Comparison of ENCODE assay signal across 1 cellular context in the genomic region with DNA sequence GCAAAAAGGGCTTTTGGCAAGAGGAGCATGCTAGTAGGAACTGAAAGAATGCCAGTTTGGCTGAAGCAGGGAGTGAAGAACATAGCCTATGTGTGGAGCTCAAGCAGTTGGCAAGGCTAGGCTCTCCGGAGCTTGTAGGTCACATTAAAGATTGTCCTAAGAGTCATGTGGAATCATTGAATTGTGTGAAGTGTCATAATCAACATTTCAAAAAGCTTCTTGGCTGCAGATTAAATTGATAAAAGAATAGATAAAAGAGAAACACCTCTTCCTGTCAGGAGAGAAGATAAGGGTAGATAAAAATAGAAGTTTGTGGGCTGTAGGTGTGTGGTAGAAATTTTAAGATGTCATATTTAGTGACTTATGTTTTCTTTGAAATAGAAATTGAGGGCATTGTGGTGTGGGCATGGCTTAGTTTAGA.
TF ChIP-seq lines count a peak whose summit lies in the region.

No MANE protein-coding gene starts in this region.

TF ChIP-seq in GM23338, 12 proteins besides CTCF, POLR2A, EP300 and RAD21 (continued from another document):
- TF ChIP-seq, protein P1, sequence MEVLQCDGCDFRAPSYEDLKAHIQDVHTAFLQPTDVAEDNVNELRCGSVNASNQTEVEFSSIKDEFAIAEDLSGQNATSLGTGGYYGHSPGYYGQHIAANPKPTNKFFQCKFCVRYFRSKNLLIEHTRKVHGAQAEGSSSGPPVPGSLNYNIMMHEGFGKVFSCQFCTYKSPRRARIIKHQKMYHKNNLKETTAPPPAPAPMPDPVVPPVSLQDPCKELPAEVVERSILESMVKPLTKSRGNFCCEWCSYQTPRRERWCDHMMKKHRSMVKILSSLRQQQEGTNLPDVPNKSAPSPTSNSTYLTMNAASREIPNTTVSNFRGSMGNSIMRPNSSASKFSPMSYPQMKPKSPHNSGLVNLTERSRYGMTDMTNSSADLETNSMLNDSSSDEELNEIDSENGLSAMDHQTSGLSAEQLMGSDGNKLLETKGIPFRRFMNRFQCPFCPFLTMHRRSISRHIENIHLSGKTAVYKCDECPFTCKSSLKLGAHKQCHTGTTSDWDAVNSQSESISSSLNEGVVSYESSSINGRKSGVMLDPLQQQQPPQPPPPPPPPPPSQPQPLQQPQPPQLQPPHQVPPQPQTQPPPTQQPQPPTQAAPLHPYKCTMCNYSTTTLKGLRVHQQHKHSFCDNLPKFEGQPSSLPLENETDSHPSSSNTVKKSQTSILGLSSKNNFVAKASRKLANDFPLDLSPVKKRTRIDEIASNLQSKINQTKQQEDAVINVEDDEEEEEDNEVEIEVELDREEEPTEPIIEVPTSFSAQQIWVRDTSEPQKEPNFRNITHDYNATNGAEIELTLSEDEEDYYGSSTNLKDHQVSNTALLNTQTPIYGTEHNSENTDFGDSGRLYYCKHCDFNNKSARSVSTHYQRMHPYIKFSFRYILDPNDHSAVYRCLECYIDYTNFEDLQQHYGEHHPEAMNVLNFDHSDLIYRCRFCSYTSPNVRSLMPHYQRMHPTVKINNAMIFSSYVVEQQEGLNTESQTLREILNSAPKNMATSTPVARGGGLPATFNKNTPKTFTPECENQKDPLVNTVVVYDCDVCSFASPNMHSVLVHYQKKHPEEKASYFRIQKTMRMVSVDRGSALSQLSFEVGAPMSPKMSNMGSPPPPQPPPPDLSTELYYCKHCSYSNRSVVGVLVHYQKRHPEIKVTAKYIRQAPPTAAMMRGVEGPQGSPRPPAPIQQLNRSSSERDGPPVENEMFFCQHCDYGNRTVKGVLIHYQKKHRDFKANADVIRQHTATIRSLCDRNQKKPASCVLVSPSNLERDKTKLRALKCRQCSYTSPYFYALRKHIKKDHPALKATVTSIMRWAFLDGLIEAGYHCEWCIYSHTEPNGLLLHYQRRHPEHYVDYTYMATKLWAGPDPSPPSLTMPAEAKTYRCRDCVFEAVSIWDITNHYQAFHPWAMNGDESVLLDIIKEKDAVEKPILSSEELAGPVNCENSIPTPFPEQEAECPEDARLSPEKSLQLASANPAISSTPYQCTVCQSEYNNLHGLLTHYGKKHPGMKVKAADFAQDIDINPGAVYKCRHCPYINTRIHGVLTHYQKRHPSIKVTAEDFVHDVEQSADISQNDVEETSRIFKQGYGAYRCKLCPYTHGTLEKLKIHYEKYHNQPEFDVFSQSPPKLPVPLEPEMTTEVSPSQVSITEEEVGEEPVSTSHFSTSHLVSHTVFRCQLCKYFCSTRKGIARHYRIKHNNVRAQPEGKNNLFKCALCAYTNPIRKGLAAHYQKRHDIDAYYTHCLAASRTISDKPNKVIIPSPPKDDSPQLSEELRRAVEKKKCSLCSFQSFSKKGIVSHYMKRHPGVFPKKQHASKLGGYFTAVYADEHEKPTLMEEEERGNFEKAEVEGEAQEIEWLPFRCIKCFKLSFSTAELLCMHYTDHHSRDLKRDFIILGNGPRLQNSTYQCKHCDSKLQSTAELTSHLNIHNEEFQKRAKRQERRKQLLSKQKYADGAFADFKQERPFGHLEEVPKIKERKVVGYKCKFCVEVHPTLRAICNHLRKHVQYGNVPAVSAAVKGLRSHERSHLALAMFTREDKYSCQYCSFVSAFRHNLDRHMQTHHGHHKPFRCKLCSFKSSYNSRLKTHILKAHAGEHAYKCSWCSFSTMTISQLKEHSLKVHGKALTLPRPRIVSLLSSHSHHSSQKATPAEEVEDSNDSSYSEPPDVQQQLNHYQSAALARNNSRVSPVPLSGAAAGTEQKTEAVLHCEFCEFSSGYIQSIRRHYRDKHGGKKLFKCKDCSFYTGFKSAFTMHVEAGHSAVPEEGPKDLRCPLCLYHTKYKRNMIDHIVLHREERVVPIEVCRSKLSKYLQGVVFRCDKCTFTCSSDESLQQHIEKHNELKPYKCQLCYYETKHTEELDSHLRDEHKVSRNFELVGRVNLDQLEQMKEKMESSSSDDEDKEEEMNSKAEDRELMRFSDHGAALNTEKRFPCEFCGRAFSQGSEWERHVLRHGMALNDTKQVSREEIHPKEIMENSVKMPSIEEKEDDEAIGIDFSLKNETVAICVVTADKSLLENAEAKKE (CRISPR knock-in tag; IDR thresholded peaks at IDR 0.05) = no peak
- no peak for TF ChIP-seq ZNF114 (CRISPR knock-in tag; IDR thresholded peaks at IDR 0.05)
- no peak for TF ChIP-seq REST (IDR thresholded peaks at IDR 0.05; ENCODE audit: unreplicated experiment)
- TF ChIP-seq EZH2 (IDR thresholded peaks at IDR 0.05; ENCODE audit: low read depth, unreplicated experiment) = no peak
- no peak for TF ChIP-seq JUNB (IDR thresholded peaks at IDR 0.05; ENCODE audit: unreplicated experiment)
- no peak for TF ChIP-seq ZNF331 (CRISPR knock-in tag; IDR thresholded peaks at IDR 0.05; ENCODE audit: low read depth)
- TF ChIP-seq POLR2AphosphoS5 (IDR thresholded peaks at IDR 0.05; ENCODE audit: low read depth) = no peak
- no peak for TF ChIP-seq EZH2phosphoT487 (IDR thresholded peaks at IDR 0.05; ENCODE audit: unreplicated experiment)
- no peak for TF ChIP-seq STAT1 (IDR thresholded peaks at IDR 0.05; ENCODE audit: unreplicated experiment)
TF ChIP-seq in GM23338: peak in this region for 0.
